Comparison of ENCODE assay signal across 1 cellular context in genomic region chr1:7012461-7012924, GRCh38.
A peak's percentile ranks its signal among the peaks of the same experiment; 100 is the strongest.
TF ChIP-seq lines count a peak whose summit lies in the region.

No MANE protein-coding gene starts in this region.

TF ChIP-seq in K562, 482 proteins besides CTCF, POLR2A, EP300 and RAD21 (continued from another document):
- TF ChIP-seq CREB3 (tag; conservative IDR thresholded peaks at IDR 0.05; ENCODE audit: low read depth) = peak; percentile 86; the same call in 1 of the 2 replicates
- TF ChIP-seq C11orf30 (IDR thresholded peaks at IDR 0.05; ENCODE audit: low read depth) = peak; percentile 53
- TF ChIP-seq GABPB1 (CRISPR knock-in tag; IDR thresholded peaks at IDR 0.05) = peak; percentile 86
- peak; percentile 97 for TF ChIP-seq CREM (IDR thresholded peaks at IDR 0.05; ENCODE audit: low read depth)
- TF ChIP-seq NBN (IDR thresholded peaks at IDR 0.05; ENCODE audit: low read depth) = peak; percentile 43; the same call in 1 of the 2 replicates
- no peak for TF ChIP-seq ZFP30 (CRISPR knock-in tag; IDR thresholded peaks at IDR 0.05; ENCODE audit: borderline replicate concordance)
- TF ChIP-seq ZBTB40 (IDR thresholded peaks at IDR 0.05) = peak; percentile 85
- no peak for TF ChIP-seq ZBTB40 (CRISPR knock-in tag; IDR thresholded peaks at IDR 0.05)
- no peak for TF ChIP-seq NEUROD1 (IDR thresholded peaks at IDR 0.05; ENCODE audit: borderline replicate concordance, low read depth, low read length, partially characterized antibody)
- peak in 1 of 2 experiments; percentile 43; a peak in 1 of 4 replicates for TF ChIP-seq MAZ (CRISPR knock-in tag; conservative IDR thresholded peaks at IDR 0.05 in 1 of 2, IDR thresholded peaks at IDR 0.05 in 1 of 2)
- peak; percentile 57; the same call in 1 of the 2 replicates for TF ChIP-seq CREB3L1 (IDR thresholded peaks at IDR 0.05; ENCODE audit: borderline replicate concordance, low read depth)
- TF ChIP-seq BCOR (IDR thresholded peaks at IDR 0.05) = peak; percentile 21; the same call in 1 of the 2 replicates
- TF ChIP-seq E2F6 (IDR thresholded peaks at IDR 0.05; ENCODE audit: borderline replicate concordance in 1 of 2, extremely low read depth in 1 of 2, insufficient read depth in 1 of 2, insufficient read length in 1 of 2, low read depth in 1 of 2, low read length in 1 of 2, poor library complexity in 1 of 2, severe bottlenecking in 1 of 2) = peak in 1 of 2 experiments; percentile 9
- TF ChIP-seq SPI1 (IDR thresholded peaks at IDR 0.05; ENCODE audit: borderline replicate concordance, low read depth, low read length) = peak; percentile 11; the same call in 1 of the 2 replicates
- TF ChIP-seq ZSCAN29 (IDR thresholded peaks at IDR 0.05) = no peak
- no peak for TF ChIP-seq BRF1 (IDR thresholded peaks at IDR 0.05; ENCODE audit: borderline replicate concordance, extremely low read depth, insufficient read length)
- peak; percentile 91 for TF ChIP-seq EHMT2 (IDR thresholded peaks at IDR 0.05)
- TF ChIP-seq DIDO1 (tag; IDR thresholded peaks at IDR 0.05; ENCODE audit: low read depth) = peak; percentile 82
- peak; percentile 82 for TF ChIP-seq CREB1 (IDR thresholded peaks at IDR 0.05)
- TF ChIP-seq CREB1 (CRISPR knock-in tag; IDR thresholded peaks at IDR 0.05) = peak; percentile 88
- TF ChIP-seq SMAD4 (CRISPR knock-in tag; conservative IDR thresholded peaks at IDR 0.05) = no peak
- TF ChIP-seq ZBTB12 (CRISPR knock-in tag; IDR thresholded peaks at IDR 0.05) = peak; percentile 79
- 0 out of 2 replicates have a peak, but pooled peaks have one; percentile 28 for TF ChIP-seq ZNF644 (tag; IDR thresholded peaks at IDR 0.05; ENCODE audit: low read depth)
- TF ChIP-seq CBX1 (IDR thresholded peaks at IDR 0.05; ENCODE audit: low read depth) = peak; percentile 25; the same call in 1 of the 2 replicates
- peak in 1 of 3 experiments; percentile 44; a peak in 1 of 6 replicates for TF ChIP-seq ZBTB11 (CRISPR knock-in tag; IDR thresholded peaks at IDR 0.05)
- 0 out of 2 replicates have a peak, but pooled peaks have one; percentile 47 for TF ChIP-seq ATF1 (CRISPR knock-in tag; IDR thresholded peaks at IDR 0.05)
- TF ChIP-seq ATF1 (tag; IDR thresholded peaks at IDR 0.05) = peak; percentile 93
- TF ChIP-seq NR2C1 (IDR thresholded peaks at IDR 0.05) = no peak
- TF ChIP-seq NR2C1 (tag; IDR thresholded peaks at IDR 0.05) = 0 out of 2 replicates have a peak, but pooled peaks have one; percentile 14
- TF ChIP-seq MTA1 (IDR thresholded peaks at IDR 0.05; ENCODE audit: borderline replicate concordance) = peak; percentile 88
- TF ChIP-seq SMARCA4 (IDR thresholded peaks at IDR 0.05) = no peak
- TF ChIP-seq GABPA (tag; conservative IDR thresholded peaks at IDR 0.05; ENCODE audit: low read depth) = peak; percentile 89
- peak; percentile 24; the same call in 1 of the 2 replicates for TF ChIP-seq PHF8 (IDR thresholded peaks at IDR 0.05; ENCODE audit: borderline replicate concordance, low read length)
- TF ChIP-seq HMG20A (CRISPR knock-in tag; conservative IDR thresholded peaks at IDR 0.05) = no peak
- peak; percentile 41 for TF ChIP-seq PHF20 (IDR thresholded peaks at IDR 0.05; ENCODE audit: partially characterized antibody)
